Comparison of ENCODE assay signal across 25 cellular contexts in the genomic region with DNA sequence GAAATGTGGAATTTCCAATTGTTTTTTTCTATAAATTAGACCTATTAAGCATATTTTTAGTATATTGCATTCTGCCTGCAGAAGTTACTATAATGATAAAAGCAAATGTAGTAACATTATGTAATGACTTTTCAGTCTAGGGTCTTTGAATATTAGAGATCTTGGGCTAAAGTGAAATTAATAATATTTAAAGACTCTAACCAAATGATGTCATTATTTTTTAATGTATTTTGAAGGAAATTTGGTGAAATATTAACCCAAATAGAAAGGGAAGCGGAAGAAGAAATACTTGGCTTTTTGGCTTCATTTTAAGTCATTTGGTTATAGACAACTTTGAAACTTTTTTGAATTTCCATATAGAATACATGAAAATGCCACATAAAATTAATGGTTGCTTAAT.
"Had no signal": no experiment of that assay in that cellular context is flagged by ENCODE, and none has a peak within 500 bp of the region (broad histone marks: within the 10 kb centered on the region; RNA-seq: fewer than 3 reads in every experiment).

No MANE protein-coding gene starts in this region.

- H3K27ac ChIP-seq: coronary artery, foreskin keratinocyte, left lung, lower lobe of right lung had no signal

- H3K9me3 ChIP-seq: esophagus muscularis mucosa, gastroesophageal sphincter, heart left ventricle, left lung, lower lobe of right lung had no signal

- H3K4me2 ChIP-seq: hepatocyte had no signal

- ATAC-seq: foreskin keratinocyte; gastroesophageal sphincter; heart left ventricle; left colon; left lung; left ventricle myocardium superior; lower lobe of right lung; naive thymus-derived CD4-positive, alpha-beta T cell had no signal

- H3K4me3 ChIP-seq: coronary artery, dorsolateral prefrontal cortex, esophagus muscularis mucosa, gastroesophageal sphincter, heart left ventricle, hepatocyte, left lung, lower lobe of right lung had no signal

- H3K27me3 Mint-ChIP-seq: memory B cell; naive thymus-derived CD4-positive, alpha-beta T cell had no signal

- H3K4me1 ChIP-seq: foreskin keratinocyte, left lung, lower lobe of right lung had no signal

- DNase-seq: dermis blood vessel endothelial cell; dorsolateral prefrontal cortex; effector CD4-positive, alpha-beta T cell; effector memory CD4-positive, alpha-beta T cell; foreskin keratinocyte; heart left ventricle; hypothalamus; immature natural killer cell; islet precursor cell; kidney; kidney glomerular epithelial cell; left colon; left lung; left ventricle myocardium superior; lower lobe of right lung; mesendoderm; midbrain; naive thymus-derived CD4-positive, alpha-beta T cell had no signal

- H2AFZ ChIP-seq: hepatocyte had no signal

- H3K4me3 Mint-ChIP-seq: immature natural killer cell; memory B cell; naive thymus-derived CD4-positive, alpha-beta T cell had no signal

- H3K27me3 ChIP-seq: dorsolateral prefrontal cortex, esophagus muscularis mucosa, foreskin keratinocyte, gastroesophageal sphincter, heart left ventricle, hepatocyte, left lung had no signal

- H3K27ac Mint-ChIP-seq: immature natural killer cell; memory B cell; naive thymus-derived CD4-positive, alpha-beta T cell had no signal

- H3K9me3 Mint-ChIP-seq: immature natural killer cell; memory B cell; naive thymus-derived CD4-positive, alpha-beta T cell had no signal

- FAIRE-seq: colon, endothelial cell of umbilical vein, kidney had no signal
